Comparison of ENCODE assay signal across 10 cellular contexts in genomic region chr17:19250421-19251141, GRCh38. TPM values are rescaled to one million over a fixed set of nuclear protein-coding genes. Genes with fewer than 3 reads are reported as not detected.
A peak's percentile ranks its signal among the peaks of the same experiment; 100 is the strongest.
DNase-seq lines count a peak whose midpoint lies in the region; ATAC-seq and TF ChIP-seq lines count a peak whose summit lies in the region.
"Had no signal": no experiment of that assay in that cellular context is flagged by ENCODE, and none has a peak within 500 bp of the region (broad histone marks: within the 10 kb centered on the region; RNA-seq: fewer than 3 reads in every experiment).

No MANE protein-coding gene starts in this region.

- H3K36me3 ChIP-seq in left ventricle myocardium inferior (no peaks in the 10 kb centered on the region), prostate gland (no peaks in the 10 kb centered on the region)

- intact Hi-C loops in left ventricle myocardium inferior (cut with micrococcal nuclease) (no loop called here), prostate gland (cut with DNase I) (no loop called here)

- H3K4me3 ChIP-seq in left ventricle myocardium inferior, result peak overlapping the region; percentile 32
- H3K4me3 ChIP-seq in prostate gland, result no peak overlapping the region

- TF ChIP-seq POLR2A in prostate gland (IDR thresholded peaks at IDR 0.05), result no peak

- H3K27ac ChIP-seq in left ventricle myocardium inferior (replicated peaks) (peak overlapping the region; percentile 91), prostate gland (peak overlapping the region; percentile 77 to 87)

- no peak for ATAC-seq in GM21367 (IDR thresholded peaks at IDR 0.05; ENCODE audit: unreplicated experiment)

- no peaks in the 10 kb centered on the region for H3K9me3 ChIP-seq in left ventricle myocardium inferior (replicated peaks)
- H3K9me3 ChIP-seq in prostate gland, result no peaks in the 10 kb centered on the region

- H3K4me1 ChIP-seq in left ventricle myocardium inferior, result peaks cover 94% of the 10 kb centered on the region
- H3K4me1 ChIP-seq in prostate gland (replicated peaks), result peaks cover 41% of the 10 kb centered on the region

- TF ChIP-seq CTCF in left ventricle myocardium inferior (IDR thresholded peaks at IDR 0.05; ENCODE audit: borderline replicate concordance), result no peak
- no peak for TF ChIP-seq CTCF in prostate gland (IDR thresholded peaks at IDR 0.05)

- H3K27me3 ChIP-seq in left ventricle myocardium inferior (ENCODE audit: low read depth) (no peaks in the 10 kb centered on the region), prostate gland (replicated peaks; ENCODE audit: insufficient read depth) (no peaks in the 10 kb centered on the region)

- DNase-seq in C1 segment of cervical spinal cord (lab: John Stamatoyannopoulos, UW) (peak in 11 of 14 donors; percentile 61 to 90 (median 74)), amygdala (lab: John Stamatoyannopoulos, UW) (peak in 51 of 56 donors; percentile 30 to 93 (median 73)), left ventricle myocardium inferior (peak; percentile 69), prostate gland (ENCODE audit: low spot score) (peak; percentile 78), A172 (ENCODE audit: low spot score) (no peak), NCI-H2081 treated with DMSO at 0.1 percent for 48 hours (lab: John Stamatoyannopoulos, UW) (no peak)
- no peak for DNase-seq in activated CD4-positive, alpha-beta T cell treated with anti-CD3 and anti-CD28 coated beads, Interleukin-2, amount 50 U/mL, for 4 hours
- DNase-seq: activated T-cell treated with anti-CD3 and anti-CD28 coated beads, Interleukin-2, amount 50 U/mL, for 24 hours; GDM1 had no signal

- WGBS in prostate gland, result 22% methylated on average over 4 of the region's 4 CpGs

RNA-seq across cellular contexts. Expression of gene EPN2, which starts 13.4 kb away (rescaled TPM):
- total RNA-seq in left ventricle myocardium inferior (71.7 TPM), prostate gland (10 to 100 TPM; 28.8 to 67.7 TPM)
- 9.8 and 10.4 TPM in 2 replicates for total RNA-seq in A172 (2014; rRNA removed; shearing (Covaris generic))

Comparison
In these comparisons a context has a peak if more than half of its experiments do, and no peak if none do; other contexts are left out.
1. DNase-seq: peak in C1 segment of cervical spinal cord (11 of 14), amygdala (51 of 56), left ventricle myocardium inferior (single experiment) and prostate gland (single experiment); none in A172 (single experiment), NCI-H2081 treated with DMSO at 0.1 percent for 48 hours (single experiment) and activated CD4-positive, alpha-beta T cell treated with anti-CD3 and anti-CD28 coated beads, Interleukin-2, amount 50 U/mL, for 4 hours (0 of 2).